In the genomic region with DNA sequence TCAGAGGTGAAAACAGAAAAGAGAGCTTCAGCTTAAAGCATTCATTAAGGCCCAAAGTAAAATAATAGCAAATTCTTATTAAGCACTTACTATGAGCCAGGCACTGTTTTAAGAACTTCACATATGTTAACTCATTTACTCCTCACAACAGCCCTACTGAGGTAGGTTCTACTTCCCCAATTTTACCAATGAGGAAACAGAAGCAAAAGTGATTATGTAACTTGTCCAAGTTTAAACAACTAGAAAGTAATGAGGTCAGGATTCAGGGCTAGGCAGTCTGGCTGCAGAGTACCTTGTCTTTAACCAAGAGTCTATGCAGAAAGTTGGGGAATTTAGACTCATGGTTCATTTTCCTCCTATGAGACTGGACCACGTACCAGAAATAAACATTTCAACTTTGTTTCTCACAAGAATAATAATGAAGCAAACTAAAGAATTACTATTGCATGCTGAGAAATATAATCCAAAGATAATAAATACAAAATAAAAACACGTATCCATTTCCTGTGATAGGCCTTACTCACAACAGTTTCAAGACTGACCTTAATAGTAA, we compare ENCODE assay signal across 13 cellular contexts. TPM values are rescaled to one million over a fixed set of nuclear protein-coding genes. Genes with fewer than 3 reads are reported as not detected.
DNase-seq lines count a peak whose midpoint lies in the region; ATAC-seq and TF ChIP-seq lines count a peak whose summit lies in the region.
"Had no signal": no experiment of that assay in that cellular context is flagged by ENCODE, and none has a peak within 500 bp of the region (broad histone marks: within the 10 kb centered on the region; RNA-seq: fewer than 3 reads in every experiment).

No MANE protein-coding gene starts in this region.

- H3K4me3 ChIP-seq in hepatocyte = no peak overlapping the region
- H3K4me3 ChIP-seq in thyroid gland (replicated peaks in 1 of 3) = no peak overlapping the region
- peak overlapping the region in 1 of 2 donors; percentile 26 for H3K4me3 ChIP-seq in aorta (ENCODE audit: low read length in 2 of 2)
- H3K4me3 ChIP-seq: pancreas had no signal

- H3K27me3 ChIP-seq in hepatocyte (peaks cover 5% of the 10 kb centered on the region), thyroid gland (no peaks in the 10 kb centered on the region), aorta (ENCODE audit: control insufficient read depth in 1 of 2, insufficient read depth in 2 of 2, low read length in 1 of 2) (no peaks in the 10 kb centered on the region)
- H3K27me3 ChIP-seq: pancreas had no signal

- H3K79me2 ChIP-seq in hepatocyte = no peaks in the 10 kb centered on the region

- no peak overlapping the region for H3K27ac ChIP-seq in hepatocyte
- H3K27ac ChIP-seq in thyroid gland = no peak overlapping the region
- H3K27ac ChIP-seq in aorta (ENCODE audit: low read depth in 1 of 2, low read length in 2 of 2) = no peak overlapping the region
- H3K27ac ChIP-seq: pancreas had no signal

- peak; percentile 90 to 91 for DNase-seq in Kasumi-1 (lab: John Stamatoyannopoulos, UW)
- DNase-seq in hepatocyte (ENCODE audit: low spot score) = no peak
- DNase-seq in thyroid gland = no peak
- DNase-seq in DMS 273 treated with DMSO at 0.1 percent for 48 hours (lab: John Stamatoyannopoulos, UW) = no peak
- no peak for DNase-seq in NK-92 (lab: John Stamatoyannopoulos, UW; ENCODE audit: unreplicated experiment)
- DNase-seq in aorta = no peak
- DNase-seq: activated CD8-positive, alpha-beta memory T cell treated with anti-CD3 and anti-CD28 coated beads for 24 hours; C1 segment of cervical spinal cord; NCI-H1092 treated with DMSO at 0.1 percent for 48 hours; pancreas; T-helper 9 cell had no signal

- no peak overlapping the region for H2AFZ ChIP-seq in hepatocyte

- intact Hi-C loops in thyroid gland (cut with DNase I) (no loop called here), aorta (cut with DNase I) (loop anchor here (10.0 kb wide), 2 partner anchors 149 to 169 kb away; no protein-coding TSS in a partner anchor)

- 84% methylated on average over 2 of the region's 2 CpGs for WGBS in hepatocyte (ENCODE audit: low lambda C conversion rate, missing lambda C conversion rate)
- WGBS in thyroid gland, 2 donors = 73 to 83% methylated on average over 2 of the region's 2 CpGs
- 3 to 4% methylated on average over 2 of the region's 2 CpGs for WGBS in aorta, 2 donors

- H3K4me2 ChIP-seq in hepatocyte = peak overlapping the region; percentile 90

- H3K4me1 ChIP-seq in hepatocyte (ENCODE audit: insufficient read depth) = peaks cover 18% of the 10 kb centered on the region
- H3K4me1 ChIP-seq in thyroid gland = peaks cover 16 to 25% of the 10 kb centered on the region in 2 donors
- H3K4me1 ChIP-seq in aorta (ENCODE audit: control insufficient read depth in 1 of 2, insufficient read depth in 2 of 2, low read length in 2 of 2) = peaks cover 5 to 8% of the 10 kb centered on the region in 2 donors
- H3K4me1 ChIP-seq: pancreas had no signal

- H3K36me3 ChIP-seq in hepatocyte (replicated peaks; ENCODE audit: insufficient read depth, low read depth) = no peaks in the 10 kb centered on the region
- H3K36me3 ChIP-seq in thyroid gland = no peaks in the 10 kb centered on the region
- no peaks in the 10 kb centered on the region for H3K36me3 ChIP-seq in aorta (ENCODE audit: control insufficient read depth in 1 of 2, insufficient read depth in 2 of 2, low read length in 1 of 2)
- H3K36me3 ChIP-seq: pancreas had no signal

- ATAC-seq in GM18499 (IDR thresholded peaks at IDR 0.05; ENCODE audit: insufficient read depth, unreplicated experiment) (peak; percentile 81), GM21619 (IDR thresholded peaks at IDR 0.05; ENCODE audit: unreplicated experiment) (peak; percentile 66), aorta (ENCODE audit: low FRiP score) (no peak)

- H3K9me3 ChIP-seq in hepatocyte (ENCODE audit: low read depth) (no peaks in the 10 kb centered on the region), thyroid gland (no peaks in the 10 kb centered on the region), aorta (ENCODE audit: control insufficient read depth, low read length) (no peaks in the 10 kb centered on the region)
- H3K9me3 ChIP-seq: pancreas had no signal

- no peaks in the 10 kb centered on the region for H3K9me2 ChIP-seq in hepatocyte (replicated peaks; ENCODE audit: insufficient read depth)

- TF ChIP-seq POLR2A in thyroid gland (IDR thresholded peaks at IDR 0.05) = no peak

- no peaks in the 10 kb centered on the region for H4K20me1 ChIP-seq in hepatocyte (ENCODE audit: insufficient read depth, poor library complexity, severe bottlenecking)

- TF ChIP-seq CTCF in hepatocyte (IDR thresholded peaks at IDR 0.05; ENCODE audit: poor library complexity) (no peak), thyroid gland (IDR thresholded peaks at IDR 0.05) (no peak)

RNA-seq across cellular contexts. Expression of a gene that starts 3.8 kb away (rescaled TPM):
- total RNA-seq in hepatocyte (44.7 and 59.2 TPM in 2 replicates), thyroid gland (1 to 10 TPM; 1.6 to 8.8 (median 3.0) TPM), aorta (10 to 100 TPM; 22.5 to 39.3 TPM)
- polyA plus RNA-seq in hepatocyte (34.5 and 36.2 TPM in 2 replicates), aorta (10 to 100 TPM; 22.9 to 67.0 TPM)

Comparison
In these comparisons a context has a peak if more than half of its experiments do, and no peak if none do; other contexts are left out.
1. DNase-seq: peak in Kasumi-1 (2 of 2); none in hepatocyte (single experiment), thyroid gland (0 of 2), DMS 273 treated with DMSO at 0.1 percent for 48 hours (single experiment), NK-92 (single experiment) and aorta (0 of 2).